Comparison of ENCODE assay signal across 8 cellular contexts in the genomic region with DNA sequence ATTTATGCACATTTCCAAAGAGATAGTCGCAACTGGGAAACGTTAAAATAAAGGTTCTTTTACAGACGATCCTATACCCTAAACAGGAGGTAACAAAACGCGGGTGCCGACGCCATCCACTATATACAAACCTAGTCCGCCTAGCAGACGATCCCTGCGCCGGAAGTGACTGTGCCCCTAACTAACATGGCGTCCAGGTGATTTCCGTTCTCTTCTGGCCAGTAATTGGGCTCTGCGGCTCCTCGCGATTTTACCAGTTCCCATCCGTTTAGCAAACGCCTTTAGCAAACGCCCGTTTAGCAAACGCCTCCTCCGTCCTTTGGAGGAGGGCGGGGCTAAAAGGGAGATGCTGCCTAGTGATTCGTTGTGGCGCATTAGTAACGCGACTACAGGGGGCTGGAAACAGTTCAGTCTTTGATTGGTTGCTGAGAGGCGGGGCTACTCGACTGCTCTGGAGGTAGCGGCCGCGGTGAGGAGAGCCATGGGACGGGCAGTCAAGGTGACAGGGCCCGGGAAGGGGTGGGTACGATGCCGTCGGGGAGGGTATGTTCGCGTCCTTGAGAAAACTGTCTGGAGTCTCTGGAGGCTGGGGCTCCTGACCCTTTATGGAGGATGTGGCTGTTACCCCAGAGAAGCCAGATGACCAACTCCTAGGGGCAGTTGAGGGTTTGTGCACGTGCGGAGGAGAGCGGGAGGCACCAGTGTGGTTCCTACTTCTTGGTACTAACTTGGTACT. TPM values are rescaled to one million over a fixed set of nuclear protein-coding genes. Genes with fewer than 3 reads are reported as not detected.
A peak's percentile ranks its signal among the peaks of the same experiment; 100 is the strongest.
DNase-seq lines count a peak whose midpoint lies in the region; TF ChIP-seq lines count a peak whose summit lies in the region.

TSS of gene LYRM7 (plus strand) at position 405 of the 736 bp plus-strand sequence. CDS start at position 482, 77 bp downstream.

- CTCF ChIA-PET in activated CD8-positive, alpha-beta memory T cell treated with anti-CD3 and anti-CD28 coated beads for 36 hours (lab: Charles Lee) = no interaction called here

- no peaks in the 10 kb centered on the region for H3K36me3 ChIP-seq in effector memory CD4-positive, alpha-beta T cell (ENCODE audit: control insufficient read depth, insufficient read depth, low read length)

- H3K27me3 ChIP-seq in effector memory CD4-positive, alpha-beta T cell (replicated peaks; ENCODE audit: control insufficient read depth, insufficient read depth, low read length, poor library complexity, severe bottlenecking) = no peaks in the 10 kb centered on the region

- H3K27ac ChIP-seq in effector memory CD4-positive, alpha-beta T cell (ENCODE audit: insufficient read depth, low read length, poor library complexity, severe bottlenecking) = peak within 1 kb of the TSS; percentile 71

- no peak for TF ChIP-seq CTCF in GM20000 (IDR thresholded peaks at IDR 0.05; ENCODE audit: extremely low read depth, missing control alignments)

- POLR2A ChIA-PET in activated CD8-positive, alpha-beta memory T cell treated with anti-CD3 and anti-CD28 coated beads for 36 hours (lab: Charles Lee) = no interaction called here

- H3K4me1 ChIP-seq in effector memory CD4-positive, alpha-beta T cell (ENCODE audit: control insufficient read depth, insufficient read depth, low read length, poor library complexity, severe bottlenecking) = no peaks in the 10 kb centered on the region

- peak; percentile 84 for DNase-seq in CMK (ENCODE audit: low read depth)
- peak; percentile 88 for DNase-seq in GM20000 (ENCODE audit: low spot score)
- peak; percentile 99 for DNase-seq in HT-29 (ENCODE audit: low spot score)
- peak; percentile 100 for DNase-seq in NOMO-1 (lab: John Stamatoyannopoulos, UW; ENCODE audit: unreplicated experiment in 2 of 2)
- DNase-seq in effector memory CD4-positive, alpha-beta T cell = peak; percentile 93 to 96 (median 95)
- peak; percentile 100 for DNase-seq in medulla oblongata (ENCODE audit: extremely low spot score)
- peak; percentile 89 for DNase-seq in stimulated activated CD8-positive, alpha-beta memory T cell treated with anti-CD3 and anti-CD28 coated beads, Interleukin-12 subunit alpha, Interleukin-12 subunit beta, amount 100 ng/mL, for 1 hour (ENCODE audit: low read depth)

- no peaks in the 10 kb centered on the region for H3K9me3 ChIP-seq in effector memory CD4-positive, alpha-beta T cell (ENCODE audit: control insufficient read depth, low read length)

- peak within 1 kb of the TSS; percentile 63 for H3K4me3 ChIP-seq in effector memory CD4-positive, alpha-beta T cell (ENCODE audit: insufficient read depth, low read depth, low read length, poor library complexity, severe bottlenecking)

RNA-seq across cellular contexts. Expression of gene LYRM7, which starts in this region (rescaled TPM):
- 1.9 and 3.0 TPM in 2 replicates for total RNA-seq in HT-29 (2014; rRNA removed; shearing (Covaris generic))
- total RNA-seq in activated CD8-positive, alpha-beta memory T cell treated with anti-CD3 and anti-CD28 coated beads for 36 hours = 10 to 100 TPM; 24.1 to 24.5 TPM

Comparison
In these comparisons a context has a peak if more than half of its experiments do, and no peak if none do; other contexts are left out.
1. Peak in every context shown above with its lines: DNase-seq, H3K4me3 ChIP-seq and H3K27ac ChIP-seq.